Comparison of ENCODE assay signal across 16 cellular contexts in the genomic region with DNA sequence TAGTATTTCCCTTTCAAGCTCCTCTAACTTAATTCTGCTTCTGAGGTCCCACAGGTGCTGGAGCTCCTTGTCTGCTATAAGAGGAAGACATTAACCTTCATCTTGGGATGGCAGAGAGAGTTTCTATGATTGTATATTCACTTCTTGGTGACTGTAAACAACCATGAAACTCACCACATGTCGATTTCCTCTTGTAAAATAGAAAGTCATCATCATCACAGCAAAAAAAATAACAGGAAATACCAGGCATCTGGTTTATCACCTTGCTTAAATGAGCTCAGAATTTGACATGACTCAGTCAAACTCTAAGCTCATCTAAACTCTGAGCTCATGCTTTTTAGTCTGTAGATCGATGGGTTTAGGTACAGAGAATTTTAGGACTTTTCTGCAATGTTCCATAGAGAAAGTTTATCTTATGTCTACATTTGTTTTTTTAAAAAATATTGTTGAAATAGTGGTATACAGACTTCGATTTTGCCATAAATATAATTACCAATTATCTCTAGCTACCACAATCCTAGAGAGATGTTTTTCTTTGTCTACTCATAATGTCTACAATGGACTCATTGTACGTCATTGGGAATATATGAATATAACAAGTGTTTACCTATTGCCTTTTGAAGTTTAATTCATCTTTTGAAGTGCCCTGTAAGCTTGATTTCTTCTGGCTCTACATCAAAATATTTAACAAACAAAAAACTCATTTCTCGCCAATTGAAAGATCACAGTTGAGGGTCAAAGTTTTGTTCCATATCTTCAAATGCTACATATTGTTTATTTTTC. TPM values are rescaled to one million over a fixed set of nuclear protein-coding genes. Genes with fewer than 3 reads are reported as not detected.
DNase-seq lines count a peak whose midpoint lies in the region; ATAC-seq lines count a peak whose summit lies in the region.
"Had no signal": no experiment of that assay in that cellular context is flagged by ENCODE, and none has a peak within 500 bp of the region (broad histone marks: within the 10 kb centered on the region; RNA-seq: fewer than 3 reads in every experiment).

No MANE protein-coding gene starts in this region.

- H3K4me1 Mint-ChIP-seq in activated T-cell treated with anti-CD3 and anti-CD28 coated beads, Interleukin-2, amount 50 U/mL, for 4 hours (ENCODE audit: low read depth): no peaks in the 10 kb centered on the region
- peaks cover 15% of the 10 kb centered on the region for H3K4me1 Mint-ChIP-seq in activated T-helper 1 cell treated with anti-CD3 and anti-CD28 coated beads, Interleukin-12 subunit alpha, Interleukin-12 subunit beta, Interleukin-2, Interleukin-4 antibody, amounts not matched to agents 30 ng/mL and 10 ng/mL and 1 ng/mL, durations not matched to agents 14 hours and 24 hours and 36 hours (ENCODE audit: low read depth)
- H3K4me1 Mint-ChIP-seq: memory B cell had no signal

- H3K4me3 Mint-ChIP-seq in activated T-cell treated with anti-CD3 and anti-CD28 coated beads, Interleukin-2, amount 50 U/mL, for 4 hours: no peak overlapping the region
- H3K4me3 Mint-ChIP-seq in activated T-helper 1 cell treated with anti-CD3 and anti-CD28 coated beads, Interleukin-12 subunit alpha, Interleukin-12 subunit beta, Interleukin-2, Interleukin-4 antibody, amounts not matched to agents 30 ng/mL and 10 ng/mL and 1 ng/mL, durations not matched to agents 14 hours and 24 hours and 36 hours: no peak overlapping the region
- H3K4me3 Mint-ChIP-seq: HFFc6, memory B cell had no signal

- H3K36me3 Mint-ChIP-seq in activated T-cell treated with anti-CD3 and anti-CD28 coated beads, Interleukin-2, amount 50 U/mL, for 4 hours (ENCODE audit: insufficient read depth): no peaks in the 10 kb centered on the region
- H3K36me3 Mint-ChIP-seq in activated T-helper 1 cell treated with anti-CD3 and anti-CD28 coated beads, Interleukin-12 subunit alpha, Interleukin-12 subunit beta, Interleukin-2, Interleukin-4 antibody, amounts not matched to agents 30 ng/mL and 10 ng/mL and 1 ng/mL, durations not matched to agents 14 hours and 24 hours and 36 hours (ENCODE audit: low read depth): peaks cover 2% of the 10 kb centered on the region
- H3K36me3 Mint-ChIP-seq: memory B cell had no signal

- H3K27me3 Mint-ChIP-seq in activated T-cell treated with anti-CD3 and anti-CD28 coated beads, Interleukin-2, amount 50 U/mL, for 4 hours (ENCODE audit: low read depth): peaks cover 3% of the 10 kb centered on the region
- peaks cover 6% of the 10 kb centered on the region for H3K27me3 Mint-ChIP-seq in activated T-helper 1 cell treated with anti-CD3 and anti-CD28 coated beads, Interleukin-12 subunit alpha, Interleukin-12 subunit beta, Interleukin-2, Interleukin-4 antibody, amounts not matched to agents 30 ng/mL and 10 ng/mL and 1 ng/mL, durations not matched to agents 14 hours and 24 hours and 36 hours (ENCODE audit: insufficient read depth)

- DNase-seq in activated T-cell treated with anti-CD3 and anti-CD28 coated beads, Interleukin-2, amount 50 U/mL, for 4 hours: no peak
- DNase-seq in activated T-cell treated with anti-CD3 and anti-CD28 coated beads for 4 hours (no peak), HT1080 (ENCODE audit: low read depth) (peak; percentile 52), lung microvascular endothelial cell (ENCODE audit: low read depth in 2 of 2) (peak; percentile 42 to 58), DMS 273 (lab: John Stamatoyannopoulos, UW; ENCODE audit: unreplicated experiment) (no peak), AML-193 (lab: John Stamatoyannopoulos, UW) (no peak)
- DNase-seq in activated T-helper 1 cell treated with anti-CD3 and anti-CD28 coated beads, Interleukin-12 subunit alpha, Interleukin-12 subunit beta, Interleukin-2, Interleukin-4 antibody, amounts not matched to agents 30 ng/mL and 10 ng/mL and 1 ng/mL, durations not matched to agents 14 hours and 24 hours and 36 hours (ENCODE audit: low spot score): no peak
- DNase-seq: activated CD8-positive, alpha-beta memory T cell treated with anti-CD3 and anti-CD28 coated beads, Interleukin-2, amount 50 U/mL, for 48 hours; effector CD4-positive, alpha-beta T cell; EL; heart right ventricle; HFFc6; naive thymus-derived CD4-positive, alpha-beta T cell; stimulated activated CD4-positive, alpha-beta T cell treated with anti-CD3 and anti-CD28 coated beads, Interleukin-4, amount 100 ng/mL, for 1 hour had no signal

- intact Hi-C loops in activated T-helper 1 cell treated with anti-CD3 and anti-CD28 coated beads, Interleukin-12 subunit alpha, Interleukin-12 subunit beta, Interleukin-2, Interleukin-4 antibody, amounts not matched to agents 30 ng/mL and 10 ng/mL and 1 ng/mL, durations not matched to agents 14 hours and 24 hours and 36 hours (cut with micrococcal nuclease): loop anchor here (1.0 to 2.0 kb wide), 5 partner anchors 19 to 224 kb away; no protein-coding TSS in a partner anchor

- H3K9me3 Mint-ChIP-seq in activated T-cell treated with anti-CD3 and anti-CD28 coated beads, Interleukin-2, amount 50 U/mL, for 4 hours: no peaks in the 10 kb centered on the region
- H3K9me3 Mint-ChIP-seq in activated T-helper 1 cell treated with anti-CD3 and anti-CD28 coated beads, Interleukin-12 subunit alpha, Interleukin-12 subunit beta, Interleukin-2, Interleukin-4 antibody, amounts not matched to agents 30 ng/mL and 10 ng/mL and 1 ng/mL, durations not matched to agents 14 hours and 24 hours and 36 hours: no peaks in the 10 kb centered on the region
- H3K9me3 Mint-ChIP-seq: HFFc6, memory B cell had no signal

- peak; percentile 27 to 73 for ATAC-seq in activated T-cell treated with anti-CD3 and anti-CD28 coated beads, Interleukin-2, amount 50 U/mL, for 4 hours
- ATAC-seq in HG02588 (IDR thresholded peaks at IDR 0.05; ENCODE audit: unreplicated experiment): no peak
- ATAC-seq: heart right ventricle; naive thymus-derived CD4-positive, alpha-beta T cell had no signal

- H3K27ac Mint-ChIP-seq in activated T-helper 1 cell treated with anti-CD3 and anti-CD28 coated beads, Interleukin-12 subunit alpha, Interleukin-12 subunit beta, Interleukin-2, Interleukin-4 antibody, amounts not matched to agents 30 ng/mL and 10 ng/mL and 1 ng/mL, durations not matched to agents 14 hours and 24 hours and 36 hours: peak overlapping the region; percentile 78
- H3K27ac Mint-ChIP-seq: HFFc6, memory B cell had no signal

RNA-seq across cellular contexts. Expression of a gene that starts 58.4 kb away (rescaled TPM):
- total RNA-seq in activated T-cell treated with anti-CD3 and anti-CD28 coated beads, Interleukin-2, amount 50 U/mL, for 4 hours: under 1 TPM; 0.33 to 0.51 (median 0.50) TPM
- total RNA-seq in HT1080 (2014; rRNA removed; shearing (Covaris generic)): not detected in 2 replicates
- polyA plus RNA-seq in HT1080 (2015; cell fraction: cytosol; rRNA removed): not detected in 2 replicates
- polyA plus RNA-seq in HT1080 (2015; cell fraction: nucleus; rRNA removed): not detected in 2 replicates
- total RNA-seq in activated T-helper 1 cell treated with anti-CD3 and anti-CD28 coated beads, Interleukin-12 subunit alpha, Interleukin-12 subunit beta, Interleukin-2, Interleukin-4 antibody, amounts not matched to agents 30 ng/mL and 10 ng/mL and 1 ng/mL, durations not matched to agents 14 hours and 24 hours and 36 hours: 0.34 and 0.83 TPM in 2 replicates
- total RNA-seq in lung microvascular endothelial cell: 0.44 and 0.79 TPM in 2 replicates
- polyA plus RNA-seq: naive thymus-derived CD4-positive, alpha-beta T cell had no signal

Comparison
In these comparisons a context has a peak if more than half of its experiments do, and no peak if none do; other contexts are left out.
1. DNase-seq: peak in HT1080 (single experiment) and lung microvascular endothelial cell (2 of 2); none in activated T-cell treated with anti-CD3 and anti-CD28 coated beads, Interleukin-2, amount 50 U/mL, for 4 hours (single experiment), activated T-cell treated with anti-CD3 and anti-CD28 coated beads for 4 hours (single experiment), activated T-helper 1 cell treated with anti-CD3 and anti-CD28 coated beads, Interleukin-12 subunit alpha, Interleukin-12 subunit beta, Interleukin-2, Interleukin-4 antibody, amounts not matched to agents 30 ng/mL and 10 ng/mL and 1 ng/mL, durations not matched to agents 14 hours and 24 hours and 36 hours (single experiment), DMS 273 (single experiment) and AML-193 (0 of 2).